Comparison of ENCODE assay signal across 22 cellular contexts in the genomic region with DNA sequence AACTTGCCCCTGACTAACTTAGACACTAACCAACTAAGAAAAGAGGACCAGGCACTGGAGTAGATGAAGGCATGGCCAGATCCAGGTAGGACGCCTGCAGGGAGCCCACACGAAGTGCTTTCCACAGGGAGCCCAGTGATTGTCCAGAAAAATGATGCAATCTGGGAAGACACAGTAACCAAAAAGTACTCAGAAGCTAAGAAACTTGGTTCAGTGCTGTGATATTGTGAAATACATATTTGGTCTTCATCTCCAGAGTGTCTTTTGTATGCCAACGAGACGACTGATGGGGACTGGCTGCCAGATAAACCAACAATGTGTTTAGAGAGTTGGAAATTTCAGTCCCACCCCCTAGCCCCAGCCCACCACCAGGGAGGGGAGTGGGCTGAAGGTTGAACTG.
A peak's percentile ranks its signal among the peaks of the same experiment; 100 is the strongest.
DNase-seq lines count a peak whose midpoint lies in the region; ATAC-seq and TF ChIP-seq lines count a peak whose summit lies in the region.
"Had no signal": no experiment of that assay in that cellular context is flagged by ENCODE, and none has a peak within 500 bp of the region (broad histone marks: within the 10 kb centered on the region; RNA-seq: fewer than 3 reads in every experiment).

No MANE protein-coding gene starts in this region.

- no peaks in the 10 kb centered on the region for H3K79me1 ChIP-seq in IMR-90 (ENCODE audit: low read depth in 1 of 2, low read length in 2 of 2)

- dilution Hi-C loops in IMR-90 (cut with HindIII; ENCODE audit: low sequenced_read_pairs, unreplicated experiment) = no loop called here

- TF ChIP-seq CTCF in IMR-90 (conservative IDR thresholded peaks at IDR 0.05; ENCODE audit: low read depth, low read length) (no peak), left lung (IDR thresholded peaks at IDR 0.05) (no peak), upper lobe of right lung (IDR thresholded peaks at IDR 0.05) (no peak)

- H3K4me3 ChIP-seq in IMR-90 (ENCODE audit: insufficient read depth, low read depth, low read length) = no peak overlapping the region
- no peak overlapping the region for H3K4me3 ChIP-seq in left lung
- no peak overlapping the region for H3K4me3 ChIP-seq in upper lobe of right lung
- H3K4me3 ChIP-seq in H7 (ENCODE audit: insufficient read depth, low read depth, low read length) = no peak overlapping the region
- H3K4me3 ChIP-seq: colonic mucosa, SK-N-MC had no signal

- H2BK15ac ChIP-seq in IMR-90 (ENCODE audit: low read depth, low read length) = no peak overlapping the region

- TF ChIP-seq POLR2A in IMR-90 (IDR thresholded peaks at IDR 0.05; ENCODE audit: low read depth, low read length) = no peak

- no peak overlapping the region for H2AFZ ChIP-seq in IMR-90 (replicated peaks; ENCODE audit: low read length, poor library complexity)

- H2AK9ac ChIP-seq in IMR-90 (replicated peaks; ENCODE audit: low read depth, low read length, poor library complexity) = no peak overlapping the region

- TF ChIP-seq RAD21 in IMR-90 (IDR thresholded peaks at IDR 0.05; ENCODE audit: low read length) = no peak

- H3K56ac ChIP-seq in IMR-90 (ENCODE audit: extremely low read depth, insufficient read depth, low read length) = no peak overlapping the region

- H3K14ac ChIP-seq in IMR-90 (replicated peaks; ENCODE audit: low read depth, low read length) = no peak overlapping the region

- no peak overlapping the region for H3K27ac ChIP-seq in IMR-90 (ENCODE audit: insufficient read depth, low read length)
- H3K27ac ChIP-seq in left lung = no peak overlapping the region
- H3K27ac ChIP-seq in upper lobe of right lung = no peak overlapping the region
- H3K27ac ChIP-seq: colonic mucosa, RWPE1, SK-N-MC had no signal

- H4K20me1 ChIP-seq in IMR-90 (ENCODE audit: insufficient read depth, low read length) = no peaks in the 10 kb centered on the region

- ATAC-seq in IMR-90 (ENCODE audit: low read depth) (no peak), left lung (peak; percentile 23), upper lobe of right lung (peak; percentile 12)
- ATAC-seq: activated CD4-positive, CD25-positive, alpha-beta regulatory T cell treated with anti-CD3 and anti-CD28 coated beads, Interleukin-2, amount 50 U/mL, for 24 hours; HCT116 had no signal

- no peaks in the 10 kb centered on the region for H3K9me1 ChIP-seq in IMR-90 (ENCODE audit: insufficient read depth, low read length)

- no peak overlapping the region for H3K23ac ChIP-seq in IMR-90 (ENCODE audit: low read depth, low read length)

- no peak for DNase-seq in IMR-90
- peak; percentile 54 for DNase-seq in fibroblast of gingiva (ENCODE audit: low read depth)
- no peak for DNase-seq in left lung
- DNase-seq in upper lobe of right lung = no peak
- no peak for DNase-seq in NCI-H1105 treated with DMSO at 0.1 percent for 48 hours (lab: John Stamatoyannopoulos, UW)
- no peak for DNase-seq in H7
- no peak for DNase-seq in MV-4-11 (lab: John Stamatoyannopoulos, UW)
- DNase-seq: activated CD4-positive, alpha-beta memory T cell treated with anti-CD3 and anti-CD28 coated beads for 36 hours; activated CD8-positive, alpha-beta memory T cell treated with anti-CD3 and anti-CD28 coated beads, Interleukin-2, amount 50 U/mL, for 4 hours; activated naive CD4-positive, alpha-beta T cell treated with anti-CD3 and anti-CD28 coated beads, Interleukin-2, amount 10 ng/mL, durations not matched to agents 7 days and 5 days; amniotic stem cell; CD4-positive, alpha-beta memory T cell; colonic mucosa; effector CD8-positive, alpha-beta T cell; NCI-H510A; posterior cingulate gyrus; stimulated activated CD4-positive, alpha-beta T cell treated with anti-CD3 and anti-CD28 coated beads, Interleukin-15, amount 100 ng/mL, for 24 hours; stimulated activated naive CD4-positive, alpha-beta T cell had no signal

- no peak overlapping the region for H4K5ac ChIP-seq in IMR-90 (ENCODE audit: low read depth, low read length)

- in situ Hi-C loops in IMR-90 (cut with MboI; ENCODE audit: low sequenced_read_pairs) = no loop called here

- H3K9me3 ChIP-seq in IMR-90 (ENCODE audit: control insufficient read depth, insufficient read depth, low read length) (no peaks in the 10 kb centered on the region), left lung (no peaks in the 10 kb centered on the region), upper lobe of right lung (no peaks in the 10 kb centered on the region)
- H3K9me3 ChIP-seq: colonic mucosa had no signal

- CTCF ChIA-PET in IMR-90 (lab: Yijun Ruan, JAX) = interaction anchor here (0.6 kb wide), 1 partner anchor 142 kb away, joined by 4 read pairs; no protein-coding TSS in a partner anchor

- no peak overlapping the region for H2BK5ac ChIP-seq in IMR-90 (ENCODE audit: low read depth, low read length, poor library complexity, severe bottlenecking)

- H3K27me3 ChIP-seq in IMR-90 (ENCODE audit: control insufficient read depth, insufficient read depth, low read length) = peaks cover 13% of the 10 kb centered on the region
- peaks cover 0 to 4% of the 10 kb centered on the region in 2 donors for H3K27me3 ChIP-seq in left lung
- no peaks in the 10 kb centered on the region for H3K27me3 ChIP-seq in upper lobe of right lung
- H3K27me3 ChIP-seq in H7 (ENCODE audit: control insufficient read depth, insufficient read depth, low read length) = no peaks in the 10 kb centered on the region
- H3K27me3 ChIP-seq: colonic mucosa had no signal

- H4K8ac ChIP-seq in IMR-90 (ENCODE audit: low read depth in 2 of 2, low read length in 2 of 2) = no peak overlapping the region

- POLR2A ChIA-PET in IMR-90 (lab: Charles Lee; ENCODE audit: unreplicated experiment) = no interaction called here

- no peak overlapping the region for H2AK5ac ChIP-seq in IMR-90 (ENCODE audit: low read depth, low read length)

- H3K9ac ChIP-seq in IMR-90 (ENCODE audit: low read depth, low read length) = no peak overlapping the region

- no peak overlapping the region for H3K18ac ChIP-seq in IMR-90 (ENCODE audit: low read depth, low read length)

- 77% methylated on average over 2 of the region's 4 CpGs; no CpG with 5 or more reads in 1 of the 2 experiments for WGBS in IMR-90 (ENCODE audit: extremely low coverage in 2 of 2, insufficient read length in 1 of 2), 2 experiments

- BruUV-seq in IMR-90 (replicated peaks; lab: Mats Ljungman, UMichigan) = no TSS peak

- no peak overlapping the region for H3K4ac ChIP-seq in IMR-90 (ENCODE audit: low read depth, low read length)

- H4K91ac ChIP-seq in IMR-90 (ENCODE audit: insufficient read depth, low read depth, low read length) = no peak overlapping the region

- H2BK120ac ChIP-seq in IMR-90 (ENCODE audit: low read depth, low read length) = no peak overlapping the region

- H3K4me1 ChIP-seq in IMR-90 (ENCODE audit: control insufficient read depth, insufficient read depth, low read length) (peaks cover 5% of the 10 kb centered on the region), left lung (peaks cover 8 to 21% of the 10 kb centered on the region in 2 donors), upper lobe of right lung (peaks cover 15% of the 10 kb centered on the region)
- H3K4me1 ChIP-seq: colonic mucosa had no signal

- intact Hi-C loops in IMR-90 (cut with micrococcal nuclease) (no loop called here), left lung (cut with DNase I) (no loop called here), upper lobe of right lung (cut with DNase I) (no loop called here)

- no peak overlapping the region for H3K4me2 ChIP-seq in IMR-90 (ENCODE audit: low read depth, low read length)

- H2BK20ac ChIP-seq in IMR-90 (ENCODE audit: low read depth, low read length) = no peak overlapping the region

- H3K36me3 ChIP-seq in IMR-90 (ENCODE audit: control insufficient read depth, insufficient read depth, low read length) = no peaks in the 10 kb centered on the region
- H3K36me3 ChIP-seq in left lung = no peaks in the 10 kb centered on the region
- H3K36me3 ChIP-seq in upper lobe of right lung = no peaks in the 10 kb centered on the region
- no peaks in the 10 kb centered on the region for H3K36me3 ChIP-seq in H7 (replicated peaks; ENCODE audit: control insufficient read depth, insufficient read depth, low read length)
- H3K36me3 ChIP-seq: colonic mucosa had no signal

TF ChIP-seq in IMR-90, 13 proteins besides CTCF, POLR2A, EP300 and RAD21:
- TF ChIP-seq CEBPB (IDR thresholded peaks at IDR 0.05; ENCODE audit: low read depth, low read length) (peak; percentile 70), MAZ (IDR thresholded peaks at IDR 0.05; ENCODE audit: borderline replicate concordance, low read depth, low read length) (no peak), RFX5 (IDR thresholded peaks at IDR 0.05; ENCODE audit: low read depth, low read length) (no peak), MAFK (IDR thresholded peaks at IDR 0.05; ENCODE audit: low read depth, low read length) (no peak), ELK1 (IDR thresholded peaks at IDR 0.05; ENCODE audit: borderline replicate concordance, low read depth, low read length) (no peak), RCOR1 (IDR thresholded peaks at IDR 0.05; ENCODE audit: insufficient replicate concordance, low read length) (no peak), USF2 (IDR thresholded peaks at IDR 0.05; ENCODE audit: low read depth, low read length) (no peak)
